1 cellular context compared by ENCODE assay signal in the genomic region with DNA sequence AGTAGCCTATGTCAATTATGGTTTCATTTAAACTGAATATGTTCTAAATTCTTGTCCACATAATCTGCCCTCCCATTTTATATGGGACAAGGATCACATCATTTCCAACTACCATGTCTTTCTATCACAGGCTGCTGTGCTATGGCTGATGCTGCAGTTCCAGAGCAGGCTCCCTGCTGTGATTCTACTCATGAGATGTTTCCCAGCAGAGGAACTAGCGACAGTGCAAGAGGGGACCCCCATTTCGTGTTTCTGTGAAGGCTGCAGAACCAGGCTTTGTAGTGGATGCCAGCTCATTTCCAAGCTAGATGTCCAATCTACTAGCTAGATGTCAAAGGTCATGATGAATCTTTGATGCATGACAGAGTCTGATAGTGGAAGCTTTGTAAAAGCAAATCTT.
TF ChIP-seq lines count a peak whose summit lies in the region.

No MANE protein-coding gene starts in this region.

TF ChIP-seq in GM23338, 12 proteins besides CTCF, POLR2A, EP300 and RAD21 (continued from another document):
- TF ChIP-seq, protein P1, sequence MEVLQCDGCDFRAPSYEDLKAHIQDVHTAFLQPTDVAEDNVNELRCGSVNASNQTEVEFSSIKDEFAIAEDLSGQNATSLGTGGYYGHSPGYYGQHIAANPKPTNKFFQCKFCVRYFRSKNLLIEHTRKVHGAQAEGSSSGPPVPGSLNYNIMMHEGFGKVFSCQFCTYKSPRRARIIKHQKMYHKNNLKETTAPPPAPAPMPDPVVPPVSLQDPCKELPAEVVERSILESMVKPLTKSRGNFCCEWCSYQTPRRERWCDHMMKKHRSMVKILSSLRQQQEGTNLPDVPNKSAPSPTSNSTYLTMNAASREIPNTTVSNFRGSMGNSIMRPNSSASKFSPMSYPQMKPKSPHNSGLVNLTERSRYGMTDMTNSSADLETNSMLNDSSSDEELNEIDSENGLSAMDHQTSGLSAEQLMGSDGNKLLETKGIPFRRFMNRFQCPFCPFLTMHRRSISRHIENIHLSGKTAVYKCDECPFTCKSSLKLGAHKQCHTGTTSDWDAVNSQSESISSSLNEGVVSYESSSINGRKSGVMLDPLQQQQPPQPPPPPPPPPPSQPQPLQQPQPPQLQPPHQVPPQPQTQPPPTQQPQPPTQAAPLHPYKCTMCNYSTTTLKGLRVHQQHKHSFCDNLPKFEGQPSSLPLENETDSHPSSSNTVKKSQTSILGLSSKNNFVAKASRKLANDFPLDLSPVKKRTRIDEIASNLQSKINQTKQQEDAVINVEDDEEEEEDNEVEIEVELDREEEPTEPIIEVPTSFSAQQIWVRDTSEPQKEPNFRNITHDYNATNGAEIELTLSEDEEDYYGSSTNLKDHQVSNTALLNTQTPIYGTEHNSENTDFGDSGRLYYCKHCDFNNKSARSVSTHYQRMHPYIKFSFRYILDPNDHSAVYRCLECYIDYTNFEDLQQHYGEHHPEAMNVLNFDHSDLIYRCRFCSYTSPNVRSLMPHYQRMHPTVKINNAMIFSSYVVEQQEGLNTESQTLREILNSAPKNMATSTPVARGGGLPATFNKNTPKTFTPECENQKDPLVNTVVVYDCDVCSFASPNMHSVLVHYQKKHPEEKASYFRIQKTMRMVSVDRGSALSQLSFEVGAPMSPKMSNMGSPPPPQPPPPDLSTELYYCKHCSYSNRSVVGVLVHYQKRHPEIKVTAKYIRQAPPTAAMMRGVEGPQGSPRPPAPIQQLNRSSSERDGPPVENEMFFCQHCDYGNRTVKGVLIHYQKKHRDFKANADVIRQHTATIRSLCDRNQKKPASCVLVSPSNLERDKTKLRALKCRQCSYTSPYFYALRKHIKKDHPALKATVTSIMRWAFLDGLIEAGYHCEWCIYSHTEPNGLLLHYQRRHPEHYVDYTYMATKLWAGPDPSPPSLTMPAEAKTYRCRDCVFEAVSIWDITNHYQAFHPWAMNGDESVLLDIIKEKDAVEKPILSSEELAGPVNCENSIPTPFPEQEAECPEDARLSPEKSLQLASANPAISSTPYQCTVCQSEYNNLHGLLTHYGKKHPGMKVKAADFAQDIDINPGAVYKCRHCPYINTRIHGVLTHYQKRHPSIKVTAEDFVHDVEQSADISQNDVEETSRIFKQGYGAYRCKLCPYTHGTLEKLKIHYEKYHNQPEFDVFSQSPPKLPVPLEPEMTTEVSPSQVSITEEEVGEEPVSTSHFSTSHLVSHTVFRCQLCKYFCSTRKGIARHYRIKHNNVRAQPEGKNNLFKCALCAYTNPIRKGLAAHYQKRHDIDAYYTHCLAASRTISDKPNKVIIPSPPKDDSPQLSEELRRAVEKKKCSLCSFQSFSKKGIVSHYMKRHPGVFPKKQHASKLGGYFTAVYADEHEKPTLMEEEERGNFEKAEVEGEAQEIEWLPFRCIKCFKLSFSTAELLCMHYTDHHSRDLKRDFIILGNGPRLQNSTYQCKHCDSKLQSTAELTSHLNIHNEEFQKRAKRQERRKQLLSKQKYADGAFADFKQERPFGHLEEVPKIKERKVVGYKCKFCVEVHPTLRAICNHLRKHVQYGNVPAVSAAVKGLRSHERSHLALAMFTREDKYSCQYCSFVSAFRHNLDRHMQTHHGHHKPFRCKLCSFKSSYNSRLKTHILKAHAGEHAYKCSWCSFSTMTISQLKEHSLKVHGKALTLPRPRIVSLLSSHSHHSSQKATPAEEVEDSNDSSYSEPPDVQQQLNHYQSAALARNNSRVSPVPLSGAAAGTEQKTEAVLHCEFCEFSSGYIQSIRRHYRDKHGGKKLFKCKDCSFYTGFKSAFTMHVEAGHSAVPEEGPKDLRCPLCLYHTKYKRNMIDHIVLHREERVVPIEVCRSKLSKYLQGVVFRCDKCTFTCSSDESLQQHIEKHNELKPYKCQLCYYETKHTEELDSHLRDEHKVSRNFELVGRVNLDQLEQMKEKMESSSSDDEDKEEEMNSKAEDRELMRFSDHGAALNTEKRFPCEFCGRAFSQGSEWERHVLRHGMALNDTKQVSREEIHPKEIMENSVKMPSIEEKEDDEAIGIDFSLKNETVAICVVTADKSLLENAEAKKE (CRISPR knock-in tag; IDR thresholded peaks at IDR 0.05) = no peak
TF ChIP-seq in GM23338: peak in this region for 0.
